Comparison of ENCODE assay signal across 18 cellular contexts in genomic region chr1:219062161-219062560, GRCh38.
DNase-seq lines count a peak whose midpoint lies in the region; ATAC-seq, FAIRE-seq and TF ChIP-seq lines count a peak whose summit lies in the region.
"Had no signal": no experiment of that assay in that cellular context is flagged by ENCODE, and none has a peak within 500 bp of the region (broad histone marks: within the 10 kb centered on the region; RNA-seq: fewer than 3 reads in every experiment).

No MANE protein-coding gene starts in this region.

- H3K27ac Mint-ChIP-seq in astrocyte (ENCODE audit: unreplicated experiment): no peak overlapping the region
- no peak overlapping the region for H3K27ac Mint-ChIP-seq in activated T-cell treated with anti-CD3 and anti-CD28 coated beads, Interleukin-2, amount 50 U/mL, for 72 hours
- H3K27ac Mint-ChIP-seq: B cell; CD4-positive, alpha-beta T cell had no signal

- H3K9ac ChIP-seq in astrocyte (ENCODE audit: low read length): no peak overlapping the region

- TF ChIP-seq CTCF in astrocyte (IDR thresholded peaks at IDR 0.05; ENCODE audit: insufficient read depth, low read depth, low read length) (no peak), fibroblast of the aortic adventitia (IDR thresholded peaks at IDR 0.05; ENCODE audit: insufficient read depth, low read length) (no peak), mucosa of descending colon (IDR thresholded peaks at IDR 0.05) (no peak)

- H3K4me3 Mint-ChIP-seq in astrocyte (ENCODE audit: unreplicated experiment): no peak overlapping the region
- H3K4me3 Mint-ChIP-seq in activated T-cell treated with anti-CD3 and anti-CD28 coated beads, Interleukin-2, amount 50 U/mL, for 72 hours: no peak overlapping the region
- H3K4me3 Mint-ChIP-seq: B cell; CD4-positive, alpha-beta T cell had no signal

- DNase-seq in ELR (ENCODE audit: low read depth): peak; percentile 26
- peak; percentile 37 for DNase-seq in M059J (ENCODE audit: low read depth)
- peak; percentile 27 for DNase-seq in astrocyte (ENCODE audit: low read depth)
- DNase-seq in fibroblast of the aortic adventitia (ENCODE audit: low read depth): peak; percentile 45
- DNase-seq in activated T-cell treated with anti-CD3 and anti-CD28 coated beads, Interleukin-2, amount 50 U/mL, for 72 hours: no peak
- no peak for DNase-seq in mucosa of descending colon
- no peak for DNase-seq in OCI-M1 (lab: John Stamatoyannopoulos, UW)
- DNase-seq: ACHN; C1 segment of cervical spinal cord; Calu3; CD4-positive, alpha-beta T cell; DMS 273 treated with DMSO at 0.1 percent for 48 hours had no signal

- no peaks in the 10 kb centered on the region for H4K20me1 ChIP-seq in astrocyte (ENCODE audit: insufficient read depth, low read length)

- no peaks in the 10 kb centered on the region for H3K27me3 Mint-ChIP-seq in astrocyte (ENCODE audit: low read depth, unreplicated experiment)
- H3K27me3 Mint-ChIP-seq in activated T-cell treated with anti-CD3 and anti-CD28 coated beads, Interleukin-2, amount 50 U/mL, for 72 hours (ENCODE audit: low read depth): no peaks in the 10 kb centered on the region
- H3K27me3 Mint-ChIP-seq: B cell; CD4-positive, alpha-beta T cell had no signal

- H3K4me1 Mint-ChIP-seq in astrocyte (ENCODE audit: low read depth, unreplicated experiment): peaks cover 7% of the 10 kb centered on the region
- H3K4me1 Mint-ChIP-seq in activated T-cell treated with anti-CD3 and anti-CD28 coated beads, Interleukin-2, amount 50 U/mL, for 72 hours (ENCODE audit: low read depth): peaks cover 5% of the 10 kb centered on the region

- H3K27me3 ChIP-seq in astrocyte (ENCODE audit: insufficient read depth, low read length): no peaks in the 10 kb centered on the region

- no peaks in the 10 kb centered on the region for H3K79me2 ChIP-seq in astrocyte (ENCODE audit: insufficient read depth, low read length)

- H2AFZ ChIP-seq in astrocyte (ENCODE audit: low read depth, low read length): no peak overlapping the region

- H3K9me3 ChIP-seq in astrocyte (ENCODE audit: insufficient read depth, low read depth, low read length) (no peaks in the 10 kb centered on the region), mucosa of descending colon (no peaks in the 10 kb centered on the region)
- H3K9me3 ChIP-seq: HAP-1 had no signal

- no peaks in the 10 kb centered on the region for H3K36me3 Mint-ChIP-seq in astrocyte (ENCODE audit: low read depth, unreplicated experiment)
- no peaks in the 10 kb centered on the region for H3K36me3 Mint-ChIP-seq in activated T-cell treated with anti-CD3 and anti-CD28 coated beads, Interleukin-2, amount 50 U/mL, for 72 hours (ENCODE audit: insufficient read depth in 2 of 2)

- no peaks in the 10 kb centered on the region for H3K36me3 ChIP-seq in astrocyte (ENCODE audit: insufficient read depth, low read length)
- no peaks in the 10 kb centered on the region for H3K36me3 ChIP-seq in mucosa of descending colon (ENCODE audit: low read depth)
- H3K36me3 ChIP-seq: HAP-1 had no signal

- no peak for FAIRE-seq in astrocyte (lab: Jason Lieb, UNC)
- FAIRE-seq: GM12892, GM19239, H1 had no signal

- intact Hi-C loops in mucosa of descending colon (cut with DNase I, micrococcal nuclease): no loop called here

- no peak for ATAC-seq in activated T-cell treated with anti-CD3 and anti-CD28 coated beads, Interleukin-2, amount 50 U/mL, for 72 hours (replicated peaks in 1 of 2)
- no peak for ATAC-seq in mucosa of descending colon

- peaks cover 6% of the 10 kb centered on the region for H3K4me1 ChIP-seq in astrocyte (ENCODE audit: insufficient read depth, low read length)
- H3K4me1 ChIP-seq in mucosa of descending colon (ENCODE audit: low read depth): no peaks in the 10 kb centered on the region

- no peak overlapping the region for H3K27ac ChIP-seq in astrocyte (ENCODE audit: low read depth, low read length)
- H3K27ac ChIP-seq: HL-60 had no signal

- no peaks in the 10 kb centered on the region for H3K9me3 Mint-ChIP-seq in astrocyte (ENCODE audit: unreplicated experiment)
- peaks cover 1 to 2% of the 10 kb centered on the region in 2 donors for H3K9me3 Mint-ChIP-seq in activated T-cell treated with anti-CD3 and anti-CD28 coated beads, Interleukin-2, amount 50 U/mL, for 72 hours

- H3K4me2 ChIP-seq in astrocyte (ENCODE audit: low read length): no peak overlapping the region

- H3K4me3 ChIP-seq in astrocyte (ENCODE audit: insufficient read depth, low read depth, low read length): no peak overlapping the region
- H3K4me3 ChIP-seq in fibroblast of the aortic adventitia (ENCODE audit: low read depth, low read length): no peak overlapping the region
- H3K4me3 ChIP-seq in mucosa of descending colon: no peak overlapping the region
- H3K4me3 ChIP-seq: HAP-1 had no signal

Comparison
In these comparisons a context has a peak if more than half of its experiments do, and no peak if none do; other contexts are left out.
1. DNase-seq: peak in ELR (single experiment), M059J (single experiment), astrocyte (single experiment) and fibroblast of the aortic adventitia (single experiment); none in activated T-cell treated with anti-CD3 and anti-CD28 coated beads, Interleukin-2, amount 50 U/mL, for 72 hours (0 of 2), mucosa of descending colon (0 of 3) and OCI-M1 (single experiment).